Comparison of ENCODE assay signal across 1 cellular context in genomic region chr5:176625512-176625911, GRCh38.
TF ChIP-seq lines count a peak whose summit lies in the region.

No MANE protein-coding gene starts in this region.

TF ChIP-seq in HepG2, 621 proteins besides CTCF, POLR2A, EP300 and RAD21:
- TF ChIP-seq ZNF644 (CRISPR knock-in tag; IDR thresholded peaks at IDR 0.05; ENCODE audit: low read depth), result no peak
- TF ChIP-seq ZNF768 (CRISPR knock-in tag; IDR thresholded peaks at IDR 0.05), result peak; percentile 21; the same call in 1 of the 2 replicates
